Comparison of ENCODE assay signal across 4 cellular contexts in the genomic region with DNA sequence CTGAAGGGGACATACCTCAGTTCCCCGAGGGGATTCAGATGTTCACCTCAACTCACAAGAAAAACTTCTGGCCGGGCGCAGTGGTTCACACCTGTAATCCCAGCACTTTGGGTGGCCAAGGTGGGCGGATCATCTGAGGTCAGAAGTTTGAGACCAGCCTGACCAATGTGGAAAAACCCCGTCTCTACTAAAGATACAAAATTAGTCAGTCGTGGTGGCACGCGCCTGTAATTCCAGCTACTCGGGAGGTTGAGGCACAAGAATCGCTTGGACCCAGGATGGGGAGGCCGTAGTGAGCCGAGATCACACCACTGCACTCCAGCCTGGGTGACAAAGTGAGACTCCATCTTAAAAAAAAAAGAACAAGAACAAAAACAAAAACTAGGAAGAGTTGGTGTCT. TPM values are rescaled to one million over a fixed set of nuclear protein-coding genes. Genes with fewer than 3 reads are reported as not detected.
"Had no signal": no experiment of that assay in that cellular context is flagged by ENCODE, and none has a peak within 500 bp of the region (broad histone marks: within the 10 kb centered on the region; RNA-seq: fewer than 3 reads in every experiment).

No MANE protein-coding gene starts in this region.

RNA-seq across cellular contexts. Expression of gene SPDYE2, which starts 5.7 kb away (rescaled TPM):
- total RNA-seq: activated CD4-positive, alpha-beta memory T cell treated with anti-CD3 and anti-CD28 coated beads for 36 hours; activated CD8-positive, alpha-beta T cell treated with anti-CD3 and anti-CD28 coated beads for 36 hours; T-helper 1 cell treated with Interleukin-12 subunit alpha and Interleukin-12 subunit beta and Interleukin-4 antibody, amounts not matched to agents 30 ng/mL and 1 ng/mL, for 36 hours; T-helper 2 cell treated with Interferon-gamma antibody and Interleukin-4, amounts not matched to agents 100 ng/mL and 5 ng/mL, for 36 hours had no signal
